In genomic region chr13:68584776-68585175, GRCh38 we compare ENCODE assay signal across 8 cellular contexts.
"Had no signal": no experiment of that assay in that cellular context is flagged by ENCODE, and none has a peak within 500 bp of the region (broad histone marks: within the 10 kb centered on the region; RNA-seq: fewer than 3 reads in every experiment).

No MANE protein-coding gene starts in this region.

- H3K4me2 ChIP-seq: KMS-11 had no signal

- H3K9ac ChIP-seq: GM23248, KMS-11 had no signal

- H2AFZ ChIP-seq: GM23248 had no signal

- H3K27ac ChIP-seq: GM23248, KMS-11 had no signal

- H3K4me3 ChIP-seq: GM23248 had no signal

- DNase-seq: GM23248, GOT3, H9, HCEC 1CT, KBM-7 had no signal

- FAIRE-seq: H54, HTR-8/SVneo had no signal
